In genomic region chr15:90930861-90931629, GRCh38 we compare ENCODE assay signal across 8 cellular contexts. TPM values are rescaled to one million over a fixed set of nuclear protein-coding genes. Genes with fewer than 3 reads are reported as not detected.
DNase-seq lines count a peak whose midpoint lies in the region; ATAC-seq and TF ChIP-seq lines count a peak whose summit lies in the region.

No MANE protein-coding gene starts in this region.

- H3K9me3 Mint-ChIP-seq in activated naive CD4-positive, alpha-beta T cell treated with anti-CD3 and anti-CD28 coated beads, Interleukin-2, amount 50 U/mL, for 24 hours, result no peaks in the 10 kb centered on the region
- H3K9me3 Mint-ChIP-seq in immature natural killer cell, result no peaks in the 10 kb centered on the region

- H3K27me3 ChIP-seq in thyroid gland, result no peaks in the 10 kb centered on the region

- intact Hi-C loops in thyroid gland (cut with DNase I), result no loop called here

- H3K4me3 ChIP-seq in thyroid gland (replicated peaks in 1 of 3), result peak overlapping the region in 1 of 3 donors; percentile 85

- no peaks in the 10 kb centered on the region for H3K36me3 ChIP-seq in thyroid gland

- ATAC-seq in HG02763 (IDR thresholded peaks at IDR 0.05; ENCODE audit: unreplicated experiment), result no peak

- H3K4me1 Mint-ChIP-seq in activated naive CD4-positive, alpha-beta T cell treated with anti-CD3 and anti-CD28 coated beads, Interleukin-2, amount 50 U/mL, for 24 hours, result peaks cover 41% of the 10 kb centered on the region
- H3K4me1 Mint-ChIP-seq in immature natural killer cell, result peaks cover 43 to 55% of the 10 kb centered on the region in 2 donors

- 67 to 79% methylated on average over 15 of the region's 15 CpGs for WGBS in thyroid gland, 2 donors

- peaks cover 23 to 40% of the 10 kb centered on the region in 2 donors for H3K4me1 ChIP-seq in thyroid gland

- no peak for TF ChIP-seq CTCF in thyroid gland (IDR thresholded peaks at IDR 0.05)

- H3K4me3 Mint-ChIP-seq in activated naive CD4-positive, alpha-beta T cell treated with anti-CD3 and anti-CD28 coated beads, Interleukin-2, amount 50 U/mL, for 24 hours, result peak overlapping the region; percentile 97
- H3K4me3 Mint-ChIP-seq in immature natural killer cell, result peak overlapping the region; percentile 95 to 97 (median 96)

- TF ChIP-seq POLR2A in thyroid gland (IDR thresholded peaks at IDR 0.05), result no peak

- H3K27ac ChIP-seq in thyroid gland, result peak overlapping the region; percentile 86 to 97 (median 93)

- H3K27me3 Mint-ChIP-seq in activated naive CD4-positive, alpha-beta T cell treated with anti-CD3 and anti-CD28 coated beads, Interleukin-2, amount 50 U/mL, for 24 hours, result no peaks in the 10 kb centered on the region
- H3K27me3 Mint-ChIP-seq in immature natural killer cell (ENCODE audit: low read depth in 3 of 3), result peaks cover 0 to 16% (median 11%) of the 10 kb centered on the region in 3 donors

- H3K27ac Mint-ChIP-seq in activated naive CD4-positive, alpha-beta T cell treated with anti-CD3 and anti-CD28 coated beads, Interleukin-2, amount 50 U/mL, for 24 hours, result peak overlapping the region; percentile 97
- peak overlapping the region; percentile 93 to 98 (median 96) for H3K27ac Mint-ChIP-seq in immature natural killer cell

- no peaks in the 10 kb centered on the region for H3K36me3 Mint-ChIP-seq in activated naive CD4-positive, alpha-beta T cell treated with anti-CD3 and anti-CD28 coated beads, Interleukin-2, amount 50 U/mL, for 24 hours
- H3K36me3 Mint-ChIP-seq in immature natural killer cell, result no peaks in the 10 kb centered on the region

- no peak for DNase-seq in activated naive CD4-positive, alpha-beta T cell treated with Interleukin-2 at 50 U/mL for 16 hours
- DNase-seq in activated CD4-positive, alpha-beta T cell treated with anti-CD3 and anti-CD28 coated beads, Interleukin-2, amount 50 U/mL, for 48 hours, result peak; percentile 11 to 23
- DNase-seq in immature natural killer cell (no peak), thyroid gland (no peak), NCI-H2107 (lab: John Stamatoyannopoulos, UW) (no peak), glomerular visceral epithelial cell (ENCODE audit: extremely low spot score) (no peak)

- no peaks in the 10 kb centered on the region for H3K9me3 ChIP-seq in thyroid gland

RNA-seq across cellular contexts. Expression of gene HDDC3, which starts 1.3 kb away (rescaled TPM):
- polyA plus RNA-seq in immature natural killer cell, result 10 to 100 TPM; 25.5 to 33.1 (median 32.1) TPM
- total RNA-seq in thyroid gland, result 10 to 100 TPM; 13.3 to 25.7 (median 18.0) TPM

RNA-seq across cellular contexts. Expression of gene UNC45A, which starts 4.0 kb away (rescaled TPM):
- polyA plus RNA-seq in immature natural killer cell, result 10 to 100 TPM; 54.9 to 74.4 (median 59.3) TPM
- 10 to 100 TPM; 26.3 to 59.3 (median 43.9) TPM for total RNA-seq in thyroid gland

RNA-seq across cellular contexts. Expression of gene RCCD1, which starts 23.6 kb away (rescaled TPM):
- polyA plus RNA-seq in immature natural killer cell, result 1 to 10 TPM in 2 of 3 donors, not detected in 1; 1.6 to 3.0 TPM
- total RNA-seq in thyroid gland, result 10 to 100 TPM in 2 of 4 donors, 1 to 10 TPM in 2; 7.6 to 15.2 (median 9.9) TPM

RNA-seq across cellular contexts. Expression of gene MAN2A2, which starts 27.9 kb away (rescaled TPM):
- 1 to 10 TPM; 4.1 to 7.4 (median 5.4) TPM for polyA plus RNA-seq in immature natural killer cell
- total RNA-seq in thyroid gland, result 100 to 1,000 TPM in 1 of 4 donors, 10 to 100 TPM in 3; 30.1 to 129 (median 58.9) TPM

RNA-seq across cellular contexts. Expression of gene FES, which starts 46.7 kb away (rescaled TPM):
- polyA plus RNA-seq in immature natural killer cell, result 10 to 100 TPM; 28.6 to 73.2 (median 53.5) TPM
- total RNA-seq in thyroid gland, result 10 to 100 TPM; 34.1 to 44.5 (median 36.0) TPM

Comparison
In these comparisons a context has a peak if more than half of its experiments do, and no peak if none do; other contexts are left out.
1. DNase-seq: peak in activated CD4-positive, alpha-beta T cell treated with anti-CD3 and anti-CD28 coated beads, Interleukin-2, amount 50 U/mL, for 48 hours (2 of 2); none in activated naive CD4-positive, alpha-beta T cell treated with Interleukin-2 at 50 U/mL for 16 hours (single experiment), immature natural killer cell (0 of 3), thyroid gland (0 of 2), NCI-H2107 (single experiment) and glomerular visceral epithelial cell (single experiment).